ENCODE assay signal across 1 cellular context in genomic region chr12:66662179-66662578, GRCh38.
TF ChIP-seq lines count a peak whose summit lies in the region.

No MANE protein-coding gene starts in this region.

TF ChIP-seq in GM23338, 12 proteins besides CTCF, POLR2A, EP300 and RAD21 (continued from another document):
- TF ChIP-seq, protein P1, sequence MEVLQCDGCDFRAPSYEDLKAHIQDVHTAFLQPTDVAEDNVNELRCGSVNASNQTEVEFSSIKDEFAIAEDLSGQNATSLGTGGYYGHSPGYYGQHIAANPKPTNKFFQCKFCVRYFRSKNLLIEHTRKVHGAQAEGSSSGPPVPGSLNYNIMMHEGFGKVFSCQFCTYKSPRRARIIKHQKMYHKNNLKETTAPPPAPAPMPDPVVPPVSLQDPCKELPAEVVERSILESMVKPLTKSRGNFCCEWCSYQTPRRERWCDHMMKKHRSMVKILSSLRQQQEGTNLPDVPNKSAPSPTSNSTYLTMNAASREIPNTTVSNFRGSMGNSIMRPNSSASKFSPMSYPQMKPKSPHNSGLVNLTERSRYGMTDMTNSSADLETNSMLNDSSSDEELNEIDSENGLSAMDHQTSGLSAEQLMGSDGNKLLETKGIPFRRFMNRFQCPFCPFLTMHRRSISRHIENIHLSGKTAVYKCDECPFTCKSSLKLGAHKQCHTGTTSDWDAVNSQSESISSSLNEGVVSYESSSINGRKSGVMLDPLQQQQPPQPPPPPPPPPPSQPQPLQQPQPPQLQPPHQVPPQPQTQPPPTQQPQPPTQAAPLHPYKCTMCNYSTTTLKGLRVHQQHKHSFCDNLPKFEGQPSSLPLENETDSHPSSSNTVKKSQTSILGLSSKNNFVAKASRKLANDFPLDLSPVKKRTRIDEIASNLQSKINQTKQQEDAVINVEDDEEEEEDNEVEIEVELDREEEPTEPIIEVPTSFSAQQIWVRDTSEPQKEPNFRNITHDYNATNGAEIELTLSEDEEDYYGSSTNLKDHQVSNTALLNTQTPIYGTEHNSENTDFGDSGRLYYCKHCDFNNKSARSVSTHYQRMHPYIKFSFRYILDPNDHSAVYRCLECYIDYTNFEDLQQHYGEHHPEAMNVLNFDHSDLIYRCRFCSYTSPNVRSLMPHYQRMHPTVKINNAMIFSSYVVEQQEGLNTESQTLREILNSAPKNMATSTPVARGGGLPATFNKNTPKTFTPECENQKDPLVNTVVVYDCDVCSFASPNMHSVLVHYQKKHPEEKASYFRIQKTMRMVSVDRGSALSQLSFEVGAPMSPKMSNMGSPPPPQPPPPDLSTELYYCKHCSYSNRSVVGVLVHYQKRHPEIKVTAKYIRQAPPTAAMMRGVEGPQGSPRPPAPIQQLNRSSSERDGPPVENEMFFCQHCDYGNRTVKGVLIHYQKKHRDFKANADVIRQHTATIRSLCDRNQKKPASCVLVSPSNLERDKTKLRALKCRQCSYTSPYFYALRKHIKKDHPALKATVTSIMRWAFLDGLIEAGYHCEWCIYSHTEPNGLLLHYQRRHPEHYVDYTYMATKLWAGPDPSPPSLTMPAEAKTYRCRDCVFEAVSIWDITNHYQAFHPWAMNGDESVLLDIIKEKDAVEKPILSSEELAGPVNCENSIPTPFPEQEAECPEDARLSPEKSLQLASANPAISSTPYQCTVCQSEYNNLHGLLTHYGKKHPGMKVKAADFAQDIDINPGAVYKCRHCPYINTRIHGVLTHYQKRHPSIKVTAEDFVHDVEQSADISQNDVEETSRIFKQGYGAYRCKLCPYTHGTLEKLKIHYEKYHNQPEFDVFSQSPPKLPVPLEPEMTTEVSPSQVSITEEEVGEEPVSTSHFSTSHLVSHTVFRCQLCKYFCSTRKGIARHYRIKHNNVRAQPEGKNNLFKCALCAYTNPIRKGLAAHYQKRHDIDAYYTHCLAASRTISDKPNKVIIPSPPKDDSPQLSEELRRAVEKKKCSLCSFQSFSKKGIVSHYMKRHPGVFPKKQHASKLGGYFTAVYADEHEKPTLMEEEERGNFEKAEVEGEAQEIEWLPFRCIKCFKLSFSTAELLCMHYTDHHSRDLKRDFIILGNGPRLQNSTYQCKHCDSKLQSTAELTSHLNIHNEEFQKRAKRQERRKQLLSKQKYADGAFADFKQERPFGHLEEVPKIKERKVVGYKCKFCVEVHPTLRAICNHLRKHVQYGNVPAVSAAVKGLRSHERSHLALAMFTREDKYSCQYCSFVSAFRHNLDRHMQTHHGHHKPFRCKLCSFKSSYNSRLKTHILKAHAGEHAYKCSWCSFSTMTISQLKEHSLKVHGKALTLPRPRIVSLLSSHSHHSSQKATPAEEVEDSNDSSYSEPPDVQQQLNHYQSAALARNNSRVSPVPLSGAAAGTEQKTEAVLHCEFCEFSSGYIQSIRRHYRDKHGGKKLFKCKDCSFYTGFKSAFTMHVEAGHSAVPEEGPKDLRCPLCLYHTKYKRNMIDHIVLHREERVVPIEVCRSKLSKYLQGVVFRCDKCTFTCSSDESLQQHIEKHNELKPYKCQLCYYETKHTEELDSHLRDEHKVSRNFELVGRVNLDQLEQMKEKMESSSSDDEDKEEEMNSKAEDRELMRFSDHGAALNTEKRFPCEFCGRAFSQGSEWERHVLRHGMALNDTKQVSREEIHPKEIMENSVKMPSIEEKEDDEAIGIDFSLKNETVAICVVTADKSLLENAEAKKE (CRISPR knock-in tag; IDR thresholded peaks at IDR 0.05): no peak
- TF ChIP-seq CREB1 (CRISPR knock-in tag; IDR thresholded peaks at IDR 0.05; ENCODE audit: low read depth) (no peak), EZH2phosphoT487 (IDR thresholded peaks at IDR 0.05; ENCODE audit: unreplicated experiment) (no peak), JUNB (IDR thresholded peaks at IDR 0.05; ENCODE audit: unreplicated experiment) (no peak), STAT1 (IDR thresholded peaks at IDR 0.05; ENCODE audit: unreplicated experiment) (no peak), ZNF331 (CRISPR knock-in tag; IDR thresholded peaks at IDR 0.05; ENCODE audit: low read depth) (no peak)
- TF ChIP-seq, protein P2, sequence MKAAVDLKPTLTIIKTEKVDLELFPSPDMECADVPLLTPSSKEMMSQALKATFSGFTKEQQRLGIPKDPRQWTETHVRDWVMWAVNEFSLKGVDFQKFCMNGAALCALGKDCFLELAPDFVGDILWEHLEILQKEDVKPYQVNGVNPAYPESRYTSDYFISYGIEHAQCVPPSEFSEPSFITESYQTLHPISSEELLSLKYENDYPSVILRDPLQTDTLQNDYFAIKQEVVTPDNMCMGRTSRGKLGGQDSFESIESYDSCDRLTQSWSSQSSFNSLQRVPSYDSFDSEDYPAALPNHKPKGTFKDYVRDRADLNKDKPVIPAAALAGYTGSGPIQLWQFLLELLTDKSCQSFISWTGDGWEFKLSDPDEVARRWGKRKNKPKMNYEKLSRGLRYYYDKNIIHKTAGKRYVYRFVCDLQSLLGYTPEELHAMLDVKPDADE (IDR thresholded peaks at IDR 0.05): no peak
TF ChIP-seq in GM23338: peak in this region for 0.
